Comparison of ENCODE assay signal across 8 cellular contexts in the genomic region with DNA sequence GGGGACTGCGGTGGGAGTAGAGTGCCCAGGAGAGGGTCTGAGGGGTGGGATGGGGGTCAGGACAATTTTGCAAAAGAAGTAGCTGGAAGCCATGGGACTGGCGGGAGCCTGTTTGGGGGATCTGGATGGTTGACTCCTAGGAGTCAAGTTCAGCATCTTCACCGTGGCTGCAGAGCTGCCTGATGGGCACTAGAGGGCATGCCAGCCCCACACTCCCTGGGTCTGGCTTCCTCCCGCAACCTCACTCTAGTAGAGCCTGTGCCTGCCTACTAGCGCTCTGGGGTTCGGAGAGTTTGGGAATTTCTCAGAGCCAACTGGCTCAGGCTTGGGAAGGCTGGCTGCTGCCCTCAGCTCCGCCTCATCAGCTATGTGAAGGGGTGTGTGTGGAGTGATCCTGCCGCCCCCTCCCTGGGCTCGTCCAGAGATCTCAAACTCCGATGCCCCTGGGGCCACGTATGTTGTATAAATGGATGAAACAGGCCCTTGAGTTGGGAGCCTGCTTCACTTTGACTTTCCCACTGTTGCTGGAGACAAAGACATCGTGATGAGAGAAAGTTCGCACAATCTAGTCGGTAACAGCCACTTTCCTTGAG. TPM values are rescaled to one million over a fixed set of nuclear protein-coding genes. Genes with fewer than 3 reads are reported as not detected.
DNase-seq lines count a peak whose midpoint lies in the region; ATAC-seq and TF ChIP-seq lines count a peak whose summit lies in the region.

No MANE protein-coding gene starts in this region.

- CTCF ChIA-PET in BJ (lab: Yijun Ruan, JAX): interaction anchor here (0.6 to 5.3 kb wide), 15 partner anchors 8 to 454 kb away, joined by 3 to 98 read pairs (median 3); partner anchors contain the start of genes CLTB and TSPAN17

- peaks cover 0 to 7% of the 10 kb centered on the region in 2 donors for H3K36me3 Mint-ChIP-seq in activated naive CD4-positive, alpha-beta T cell treated with anti-CD3 and anti-CD28 coated beads, Interleukin-2, amount 50 U/mL, for 72 hours
- peaks cover 7% of the 10 kb centered on the region for H3K36me3 Mint-ChIP-seq in glutamatergic neuron (ENCODE audit: unreplicated experiment)

- no peak overlapping the region for H3K4me3 Mint-ChIP-seq in glutamatergic neuron (ENCODE audit: unreplicated experiment)

- peaks cover 12% of the 10 kb centered on the region for H3K4me1 Mint-ChIP-seq in glutamatergic neuron (ENCODE audit: low read depth, unreplicated experiment)

- H3K9me3 Mint-ChIP-seq in activated naive CD4-positive, alpha-beta T cell treated with anti-CD3 and anti-CD28 coated beads, Interleukin-2, amount 50 U/mL, for 72 hours: no peaks in the 10 kb centered on the region
- H3K9me3 Mint-ChIP-seq in glutamatergic neuron (ENCODE audit: unreplicated experiment): peaks cover 2% of the 10 kb centered on the region

- H3K27me3 ChIP-seq in BJ (ENCODE audit: control insufficient read depth, insufficient read depth, low read length): peaks cover 3% of the 10 kb centered on the region

- POLR2A ChIA-PET in BJ (lab: Charles Lee): no interaction called here

- H3K27me3 Mint-ChIP-seq in glutamatergic neuron (ENCODE audit: unreplicated experiment): peaks cover 14% of the 10 kb centered on the region

- H3K4me3 ChIP-seq in BJ (ENCODE audit: low read depth, low read length): no peak overlapping the region

- H3K9me3 ChIP-seq in KOPT-K1 (ENCODE audit: insufficient read depth, low read length, poor library complexity, severe bottlenecking): no peaks in the 10 kb centered on the region

- no peak overlapping the region for H3K27ac Mint-ChIP-seq in activated naive CD4-positive, alpha-beta T cell treated with anti-CD3 and anti-CD28 coated beads, Interleukin-2, amount 50 U/mL, for 72 hours
- no peak overlapping the region for H3K27ac Mint-ChIP-seq in glutamatergic neuron (ENCODE audit: unreplicated experiment)

- intact Hi-C loops in posterior vena cava (cut with DNase I): no loop called here

- peaks cover 10% of the 10 kb centered on the region for H3K36me3 ChIP-seq in BJ (ENCODE audit: control insufficient read depth, insufficient read depth, low read length)
- peaks cover 5% of the 10 kb centered on the region; the same call in 1 of the 2 replicates for H3K36me3 ChIP-seq in KOPT-K1 (ENCODE audit: insufficient read depth, low read length)

- peak; percentile 58 to 62 for ATAC-seq in activated naive CD4-positive, alpha-beta T cell treated with anti-CD3 and anti-CD28 coated beads, Interleukin-2, amount 50 U/mL, for 72 hours
- ATAC-seq in HG02840 (IDR thresholded peaks at IDR 0.05; ENCODE audit: low FRiP score, unreplicated experiment): no peak

- H3K27ac ChIP-seq in KOPT-K1 (ENCODE audit: low read depth, low read length, poor library complexity, severe bottlenecking): peak overlapping the region; percentile 40

- TF ChIP-seq CTCF in BJ (IDR thresholded peaks at IDR 0.05; ENCODE audit: insufficient read depth, low read depth, low read length): peak; percentile 93
- TF ChIP-seq CTCF in glutamatergic neuron (IDR thresholded peaks at IDR 0.05; ENCODE audit: partially characterized antibody, unreplicated experiment): peak; percentile 83

- DNase-seq in BJ (ENCODE audit: low read depth) (no peak), GM19240 (ENCODE audit: insufficient read length, low spot score) (peak; percentile 60), SKM-1 (lab: John Stamatoyannopoulos, UW; ENCODE audit: unreplicated experiment) (peak; percentile 22), glutamatergic neuron (peak; percentile 81), posterior vena cava (ENCODE audit: low spot score) (peak; percentile 93)
- peak in 1 of 2 donors; percentile 72 for DNase-seq in activated naive CD4-positive, alpha-beta T cell treated with anti-CD3 and anti-CD28 coated beads, Interleukin-2, amount 50 U/mL, for 72 hours (ENCODE audit: low spot score in 2 of 2)

RNA-seq across cellular contexts. Expression of gene TSPAN17, which starts 10.8 kb away (rescaled TPM):
- 50.4 and 65.8 TPM in 2 replicates for polyA plus RNA-seq in BJ (2011; rRNA removed)
- 39.4 and 58.2 TPM in 2 replicates for polyA minus RNA-seq in BJ (2011; rRNA and poly(A)+ RNA removed)
- 10 to 100 TPM; 14.3 to 30.9 TPM for total RNA-seq in activated naive CD4-positive, alpha-beta T cell treated with anti-CD3 and anti-CD28 coated beads, Interleukin-2, amount 50 U/mL, for 72 hours
- total RNA-seq in glutamatergic neuron (ENCODE audit: unreplicated experiment) (97.2 TPM), posterior vena cava (10 to 100 TPM; 15.7 to 18.5 TPM)

RNA-seq across cellular contexts. Expression of gene EIF4E1B, which starts 27.6 kb away (rescaled TPM):
- polyA plus RNA-seq in BJ (2011; rRNA removed): not detected in 2 replicates
- polyA minus RNA-seq in BJ (2011; rRNA and poly(A)+ RNA removed): not detected in 2 replicates
- not detected for total RNA-seq in activated naive CD4-positive, alpha-beta T cell treated with anti-CD3 and anti-CD28 coated beads, Interleukin-2, amount 50 U/mL, for 72 hours
- not detected for total RNA-seq in glutamatergic neuron (ENCODE audit: unreplicated experiment)
- total RNA-seq in posterior vena cava: not detected

RNA-seq across cellular contexts. Expression of gene SNCB, which starts 27.8 kb away (rescaled TPM):
- not detected in 2 replicates for polyA plus RNA-seq in BJ (2011; rRNA removed)
- not detected in 2 replicates for polyA minus RNA-seq in BJ (2011; rRNA and poly(A)+ RNA removed)
- total RNA-seq in activated naive CD4-positive, alpha-beta T cell treated with anti-CD3 and anti-CD28 coated beads, Interleukin-2, amount 50 U/mL, for 72 hours: 1 to 10 TPM in 1 of 2 donors, not detected in 1; 1.2 TPM
- 3.7 TPM for total RNA-seq in glutamatergic neuron (ENCODE audit: unreplicated experiment)
- not detected for total RNA-seq in posterior vena cava

RNA-seq across cellular contexts. Expression of gene GPRIN1, which starts 48.1 kb away (rescaled TPM):
- 1.9 and 2.4 TPM in 2 replicates for polyA plus RNA-seq in BJ (2011; rRNA removed)
- polyA minus RNA-seq in BJ (2011; rRNA and poly(A)+ RNA removed): 1.6 and 2.0 TPM in 2 replicates
- total RNA-seq in activated naive CD4-positive, alpha-beta T cell treated with anti-CD3 and anti-CD28 coated beads, Interleukin-2, amount 50 U/mL, for 72 hours: 1 to 10 TPM; 4.6 to 5.1 TPM
- total RNA-seq in glutamatergic neuron (ENCODE audit: unreplicated experiment) (72.3 TPM), posterior vena cava (1 to 10 TPM in 1 of 2 donors, under 1 TPM in 1; 0.37 to 1.1 TPM)
